ENCODE assay signal across 7 cellular contexts in genomic region chr2:216412022-216412999, GRCh38. TPM values are rescaled to one million over a fixed set of nuclear protein-coding genes. Genes with fewer than 3 reads are reported as not detected.
DNase-seq lines count a peak whose midpoint lies in the region; ATAC-seq and TF ChIP-seq lines count a peak whose summit lies in the region.

Gene SMARCAL1 (plus strand): TSS chr2:216412484. CDS start chr2:216414705, 2,221 bp downstream.

- peak within 1 kb of the TSS; percentile 77 for H3K4me2 ChIP-seq in hepatocyte

- H4K20me1 ChIP-seq in hepatocyte (ENCODE audit: insufficient read depth, poor library complexity, severe bottlenecking) = no peaks in the 10 kb centered on the region

- H3K9me3 ChIP-seq in hepatocyte (ENCODE audit: low read depth) = no peaks in the 10 kb centered on the region

- DNase-seq in NCI-H2081 (lab: John Stamatoyannopoulos, UW) (peak; percentile 98), T1000 (lab: John Stamatoyannopoulos, UW) (peak; percentile 97), astrocyte of the spinal cord (ENCODE audit: low read depth, low spot score) (peak; percentile 98), hepatocyte (ENCODE audit: low spot score) (peak; percentile 98), renal cortical epithelial cell (ENCODE audit: low read depth) (peak; percentile 92)

- ATAC-seq in GM18508 (IDR thresholded peaks at IDR 0.05; ENCODE audit: insufficient read depth, unreplicated experiment) = peak; percentile 89
- peak; percentile 98 for ATAC-seq in HG03025 (IDR thresholded peaks at IDR 0.05; ENCODE audit: low FRiP score, unreplicated experiment)

- no peaks in the 10 kb centered on the region for H3K36me3 ChIP-seq in hepatocyte (replicated peaks; ENCODE audit: insufficient read depth, low read depth)

- H3K79me2 ChIP-seq in hepatocyte = peaks cover 13% of the 10 kb centered on the region

- H3K9me2 ChIP-seq in hepatocyte (replicated peaks; ENCODE audit: insufficient read depth) = no peaks in the 10 kb centered on the region

- no peaks in the 10 kb centered on the region for H3K4me1 ChIP-seq in hepatocyte (ENCODE audit: insufficient read depth)

- in situ Hi-C loops in astrocyte of the spinal cord (cut with HindIII; ENCODE audit: low sequenced_read_pairs) = no loop called here

- peaks cover 8% of the 10 kb centered on the region for H3K27me3 ChIP-seq in hepatocyte

- H3K4me3 ChIP-seq in astrocyte of the spinal cord (ENCODE audit: low read depth, low read length) = peak within 1 kb of the TSS; percentile 91
- peak within 1 kb of the TSS; percentile 81 for H3K4me3 ChIP-seq in hepatocyte

- TF ChIP-seq CTCF in astrocyte of the spinal cord (IDR thresholded peaks at IDR 0.05; ENCODE audit: low read depth, low read length) = no peak
- no peak for TF ChIP-seq CTCF in hepatocyte (IDR thresholded peaks at IDR 0.05; ENCODE audit: poor library complexity)

- 9% methylated on average over 48 of the region's 56 CpGs for WGBS in hepatocyte (ENCODE audit: low lambda C conversion rate, missing lambda C conversion rate)

- H3K27ac ChIP-seq in hepatocyte = peak within 1 kb of the TSS; percentile 95

- peak within 1 kb of the TSS; percentile 87 for H2AFZ ChIP-seq in hepatocyte

RNA-seq across cellular contexts. Expression of gene SMARCAL1, which starts in this region (rescaled TPM):
- 10.7 and 19.9 TPM in 2 replicates for total RNA-seq in hepatocyte
- polyA plus RNA-seq in hepatocyte = 18.8 and 22.0 TPM in 2 replicates
- 17.9 and 25.5 TPM in 2 replicates for total RNA-seq in renal cortical epithelial cell

Comparison
In these comparisons a context has a peak if more than half of its experiments do, and no peak if none do; other contexts are left out.
1. Peak in every context shown above with its lines: DNase-seq, ATAC-seq, H3K4me3 ChIP-seq and H3K27ac ChIP-seq.